Comparison of ENCODE assay signal across 8 cellular contexts in genomic region chr18:61901334-61901986, GRCh38. TPM values are rescaled to one million over a fixed set of nuclear protein-coding genes. Genes with fewer than 3 reads are reported as not detected.
DNase-seq lines count a peak whose midpoint lies in the region; ATAC-seq and FAIRE-seq lines count a peak whose summit lies in the region.

No MANE protein-coding gene starts in this region.

- H3K4me3 Mint-ChIP-seq in activated naive CD8-positive, alpha-beta T cell treated with anti-CD3 and anti-CD28 coated beads, Interleukin-2, amount 50 U/mL, for 24 hours: no peak overlapping the region

- H3K9me3 ChIP-seq in small intestine (ENCODE audit: control insufficient read depth, low read depth): no peaks in the 10 kb centered on the region

- H3K27me3 Mint-ChIP-seq in activated naive CD8-positive, alpha-beta T cell treated with anti-CD3 and anti-CD28 coated beads, Interleukin-2, amount 50 U/mL, for 24 hours: peaks cover 46% of the 10 kb centered on the region

- intact Hi-C loops in left ventricle myocardium superior (cut with micrococcal nuclease): loop anchor here (2.0 to 10.0 kb wide), 2 partner anchors 233 to 265 kb away; no protein-coding TSS in a partner anchor

- 18 to 23% (median 19%) methylated on average over 5 of the region's 5 CpGs for WGBS in small intestine, 3 donors

- peak; percentile 84 for ATAC-seq in activated naive CD8-positive, alpha-beta T cell treated with anti-CD3 and anti-CD28 coated beads, Interleukin-2, amount 50 U/mL, for 24 hours
- peak; percentile 83 for ATAC-seq in left ventricle myocardium superior

- H3K4me1 ChIP-seq in small intestine (ENCODE audit: control insufficient read depth in 2 of 2, insufficient read depth in 1 of 2, low read depth in 1 of 2, low read length in 1 of 2): peaks cover 0 to 2% of the 10 kb centered on the region in 2 donors

- no peaks in the 10 kb centered on the region for H3K36me3 ChIP-seq in small intestine (ENCODE audit: control insufficient read depth in 2 of 2, insufficient read depth in 2 of 2, low read length in 2 of 2)

- H3K4me1 Mint-ChIP-seq in activated naive CD8-positive, alpha-beta T cell treated with anti-CD3 and anti-CD28 coated beads, Interleukin-2, amount 50 U/mL, for 24 hours: no peaks in the 10 kb centered on the region

- H3K27ac ChIP-seq in small intestine (ENCODE audit: low read depth in 1 of 2, low read length in 1 of 2): no peak overlapping the region

- H3K27ac Mint-ChIP-seq in activated naive CD8-positive, alpha-beta T cell treated with anti-CD3 and anti-CD28 coated beads, Interleukin-2, amount 50 U/mL, for 24 hours: no peak overlapping the region

- H3K9me3 Mint-ChIP-seq in activated naive CD8-positive, alpha-beta T cell treated with anti-CD3 and anti-CD28 coated beads, Interleukin-2, amount 50 U/mL, for 24 hours: no peaks in the 10 kb centered on the region

- H3K4me3 ChIP-seq in Jurkat, Clone E6-1 (ENCODE audit: low read length): no peak overlapping the region
- H3K4me3 ChIP-seq in small intestine (ENCODE audit: low read depth in 1 of 2, low read length in 2 of 2): no peak overlapping the region

- DNase-seq in NOMO-1 (lab: John Stamatoyannopoulos, UW; ENCODE audit: unreplicated experiment in 2 of 2): peak; percentile 22 to 53
- no peak for DNase-seq in NOMO-1 treated with dmso at 0.1 percent for 144 hours (lab: John Stamatoyannopoulos, UW; ENCODE audit: unreplicated experiment)
- peak; percentile 78 for DNase-seq in H4 (ENCODE audit: low spot score)
- peak; percentile 31 for DNase-seq in Jurkat, Clone E6-1 (ENCODE audit: low read depth, low spot score)
- peak; percentile 65 for DNase-seq in RPMI8226
- DNase-seq in activated naive CD8-positive, alpha-beta T cell treated with anti-CD3 and anti-CD28 coated beads, Interleukin-2, amount 50 U/mL, for 24 hours: peak; percentile 25
- DNase-seq in left ventricle myocardium superior: peak; percentile 33
- DNase-seq in small intestine: peak; percentile 75

- no peak for FAIRE-seq in small intestine (lab: Jason Lieb, UNC)

- H3K36me3 Mint-ChIP-seq in activated naive CD8-positive, alpha-beta T cell treated with anti-CD3 and anti-CD28 coated beads, Interleukin-2, amount 50 U/mL, for 24 hours (ENCODE audit: low read depth): no peaks in the 10 kb centered on the region

- H3K27me3 ChIP-seq in small intestine (ENCODE audit: control insufficient read depth in 2 of 2, insufficient read depth in 2 of 2, low read length in 2 of 2): no peaks in the 10 kb centered on the region

RNA-seq across cellular contexts. Expression of gene RNF152, which starts 8.7 kb away (rescaled TPM):
- total RNA-seq in H4 (2014; rRNA removed; shearing (Covaris generic)): 4.7 and 4.8 TPM in 2 replicates
- polyA plus RNA-seq in Jurkat, Clone E6-1 (2012; ENCODE audit: insufficient read depth, insufficient read length): not detected
- total RNA-seq in left ventricle myocardium superior: 10.8 TPM
- 1 to 10 TPM; 1.4 to 5.4 (median 3.4) TPM for polyA plus RNA-seq in small intestine
